ENCODE assay signal across 20 cellular contexts in the genomic region with DNA sequence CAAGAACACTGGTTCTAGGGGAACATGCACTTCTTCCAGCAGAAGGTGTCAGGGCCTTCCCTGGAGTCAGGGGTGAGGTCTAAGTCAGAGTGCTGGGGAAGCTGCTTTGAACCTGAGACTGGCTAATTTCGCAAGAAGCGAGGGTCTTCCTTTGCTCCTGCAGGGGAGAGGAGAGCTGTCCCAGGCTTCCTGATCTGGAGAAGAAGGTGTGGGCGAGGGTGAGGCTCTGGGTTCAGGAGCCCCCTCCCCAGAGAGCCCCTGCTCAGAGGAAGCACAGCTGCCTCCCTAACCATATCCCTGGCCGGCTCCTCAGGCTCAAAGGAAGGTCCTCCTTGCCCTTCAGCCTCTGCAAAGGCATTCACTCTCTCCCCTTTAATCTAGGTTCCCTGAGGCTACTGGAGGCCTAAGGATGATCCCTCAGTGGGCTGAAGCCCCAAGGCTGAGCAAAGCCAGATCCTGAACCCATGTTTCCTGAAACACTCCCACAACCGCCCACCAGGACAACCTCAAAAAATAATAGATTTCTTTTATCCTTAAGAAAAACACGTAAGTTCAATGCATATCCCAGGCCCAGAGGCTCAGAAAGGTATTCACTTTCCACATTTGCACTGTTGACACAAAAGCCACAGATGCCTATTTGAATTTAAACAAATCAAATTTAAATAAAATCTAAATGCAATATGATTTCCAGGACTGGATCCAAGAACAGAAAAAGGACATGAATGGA.
"Had no signal": no experiment of that assay in that cellular context is flagged by ENCODE, and none has a peak within 500 bp of the region (broad histone marks: within the 10 kb centered on the region; RNA-seq: fewer than 3 reads in every experiment).

No MANE protein-coding gene starts in this region.

- H3K27me3 Mint-ChIP-seq: activated CD8-positive, alpha-beta T cell treated with anti-CD3 and anti-CD28 coated beads for 36 hours; activated naive CD8-positive, alpha-beta T cell treated with anti-CD3 and anti-CD28 coated beads, Interleukin-2, amount 10 ng/mL, durations not matched to agents 7 days and 5 days had no signal

- H3K4me1 Mint-ChIP-seq: activated naive CD8-positive, alpha-beta T cell treated with anti-CD3 and anti-CD28 coated beads, Interleukin-2, amount 10 ng/mL, durations not matched to agents 7 days and 5 days; activated T-helper 17 cell treated with anti-CD3 and anti-CD28 coated beads, Interleukin-2, amount 50 U/mL, for 72 hours had no signal

- H3K4me3 Mint-ChIP-seq: activated CD8-positive, alpha-beta T cell treated with anti-CD3 and anti-CD28 coated beads for 36 hours; activated naive CD8-positive, alpha-beta T cell treated with anti-CD3 and anti-CD28 coated beads, Interleukin-2, amount 10 ng/mL, durations not matched to agents 7 days and 5 days; activated T-helper 17 cell treated with anti-CD3 and anti-CD28 coated beads, Interleukin-2, amount 50 U/mL, for 72 hours; naive thymus-derived CD4-positive, alpha-beta T cell; T-cell had no signal

- H3K9me3 ChIP-seq: body of pancreas, colonic mucosa, thyroid gland, uterus had no signal

- H3K27ac ChIP-seq: body of pancreas, colonic mucosa, thyroid gland, uterus had no signal

- H3K27ac Mint-ChIP-seq: activated CD8-positive, alpha-beta T cell treated with anti-CD3 and anti-CD28 coated beads for 36 hours; activated naive CD8-positive, alpha-beta T cell treated with anti-CD3 and anti-CD28 coated beads, Interleukin-2, amount 10 ng/mL, durations not matched to agents 7 days and 5 days; activated T-helper 17 cell treated with anti-CD3 and anti-CD28 coated beads, Interleukin-2, amount 50 U/mL, for 72 hours; naive thymus-derived CD4-positive, alpha-beta T cell; T-cell had no signal

- H3K36me3 Mint-ChIP-seq: activated naive CD8-positive, alpha-beta T cell treated with anti-CD3 and anti-CD28 coated beads, Interleukin-2, amount 10 ng/mL, durations not matched to agents 7 days and 5 days; naive thymus-derived CD4-positive, alpha-beta T cell; T-cell had no signal

- DNase-seq: activated CD4-positive, alpha-beta T cell treated with anti-CD3 and anti-CD28 coated beads for 48 hours; activated CD4-positive, CD25-positive, alpha-beta regulatory T cell; activated CD8-positive, alpha-beta T cell treated with anti-CD3 and anti-CD28 coated beads for 36 hours; activated naive CD4-positive, alpha-beta T cell treated with Interleukin-2 at 50 U/mL for 16 hours; activated naive CD8-positive, alpha-beta T cell treated with anti-CD3 and anti-CD28 coated beads, Interleukin-2, amount 10 ng/mL, durations not matched to agents 7 days and 5 days; activated T-cell treated with anti-CD3 and anti-CD28 coated beads, Interleukin-2, amount 50 U/mL, for 1 hour; body of pancreas; central memory CD4-positive, alpha-beta T cell; colonic mucosa; effector CD4-positive, alpha-beta T cell; left cardiac atrium; naive thymus-derived CD4-positive, alpha-beta T cell; stimulated activated CD4-positive, alpha-beta T cell treated with anti-CD3 and anti-CD28 coated beads, Interleukin-2, amount 100 ng/mL, for 24 hours; stimulated activated naive CD4-positive, alpha-beta T cell treated with Interleukin-2 at 50 U/mL for 16 hours; T-cell; T-helper 9 cell; thyroid gland; uterus had no signal

- H2AFZ ChIP-seq: hepatocyte had no signal

- H3K27me3 ChIP-seq: body of pancreas, colonic mucosa, hepatocyte, thyroid gland, uterus had no signal

- H3K4me3 ChIP-seq: body of pancreas, colonic mucosa, hepatocyte, thyroid gland, uterus had no signal

- H3K36me3 ChIP-seq: colonic mucosa, thyroid gland, uterus had no signal

- H3K4me2 ChIP-seq: hepatocyte had no signal

- H3K9me3 Mint-ChIP-seq: activated CD8-positive, alpha-beta T cell treated with anti-CD3 and anti-CD28 coated beads for 36 hours; activated naive CD8-positive, alpha-beta T cell treated with anti-CD3 and anti-CD28 coated beads, Interleukin-2, amount 10 ng/mL, durations not matched to agents 7 days and 5 days; activated T-helper 17 cell treated with anti-CD3 and anti-CD28 coated beads, Interleukin-2, amount 50 U/mL, for 72 hours; T-cell had no signal

- H3K4me1 ChIP-seq: body of pancreas, colonic mucosa had no signal
